26 cellular contexts compared by ENCODE assay signal in the genomic region with DNA sequence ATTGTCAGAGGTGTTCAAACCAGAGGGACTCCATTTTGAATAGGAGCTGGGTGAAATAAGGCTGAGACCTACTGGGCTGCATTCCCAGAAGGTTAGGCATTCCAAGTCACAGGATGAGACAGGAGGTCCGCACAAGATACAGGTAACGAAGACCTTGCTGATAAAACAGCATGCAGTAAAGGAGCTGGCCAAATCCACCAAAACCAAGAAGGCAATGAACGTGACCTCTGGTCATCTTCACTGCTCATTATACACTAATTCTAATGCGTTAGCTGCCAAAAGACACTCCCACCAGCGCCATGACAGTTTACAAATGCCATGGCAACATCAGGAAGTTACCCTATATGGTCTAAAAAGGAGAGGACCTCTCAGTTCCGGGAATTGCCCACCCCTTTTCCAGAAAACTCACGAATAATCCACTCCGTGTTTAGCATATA. TPM values are rescaled to one million over a fixed set of nuclear protein-coding genes. Genes with fewer than 3 reads are reported as not detected.
DNase-seq lines count a peak whose midpoint lies in the region; ATAC-seq, FAIRE-seq and TF ChIP-seq lines count a peak whose summit lies in the region.
"Had no signal": no experiment of that assay in that cellular context is flagged by ENCODE, and none has a peak within 500 bp of the region (broad histone marks: within the 10 kb centered on the region; RNA-seq: fewer than 3 reads in every experiment).

No MANE protein-coding gene starts in this region.

- TF ChIP-seq POLR2A in H1 (IDR thresholded peaks at IDR 0.05; ENCODE audit: control extremely low read depth in 1 of 2, low read depth in 2 of 2, low read length in 2 of 2): no peak

- no peak overlapping the region for H2AFZ ChIP-seq in H1 (ENCODE audit: low read length)
- no peak overlapping the region for H2AFZ ChIP-seq in trophoblast cell (ENCODE audit: insufficient read depth, low read length, poor library complexity)

- H2AK5ac ChIP-seq in H1 (ENCODE audit: low read depth, low read length) (no peak overlapping the region), trophoblast cell (ENCODE audit: low read length) (no peak overlapping the region)

- no peak overlapping the region for H3K18ac ChIP-seq in H1 (ENCODE audit: extremely low read depth, low read length)
- no peak overlapping the region for H3K18ac ChIP-seq in trophoblast cell (ENCODE audit: low read length)

- no peaks in the 10 kb centered on the region for H3K27me3 Mint-ChIP-seq in type B pancreatic cell
- H3K27me3 Mint-ChIP-seq: CD4-positive, alpha-beta memory T cell; CD4-positive, CD25-positive, alpha-beta regulatory T cell; CD8-positive, alpha-beta memory T cell had no signal

- WGBS in H1 (ENCODE audit: extremely low coverage in 1 of 2, insufficient coverage in 1 of 2, insufficient read length in 1 of 2, insufficient replicate concordance in 2 of 2, low coverage in 1 of 2, low lambda C conversion rate in 2 of 2, missing lambda C conversion rate in 1 of 2), 2 experiments: 87% methylated on average over 8 of the region's 8 CpGs; no CpG with 5 or more reads in 1 of the 2 experiments
- no CpG with 5 or more reads among the region's 8 CpGs for WGBS in trophoblast cell (ENCODE audit: extremely low coverage, insufficient coverage, insufficient read length)

- peaks cover 23% of the 10 kb centered on the region for H3K36me3 Mint-ChIP-seq in type B pancreatic cell

- TF ChIP-seq EP300 in H1 (IDR thresholded peaks at IDR 0.05; ENCODE audit: borderline replicate concordance in 1 of 2, low read depth in 2 of 2, low read length in 2 of 2): no peak

- H3K4me1 ChIP-seq in H1 (replicated peaks in 1 of 4; ENCODE audit: control insufficient read depth in 3 of 4, insufficient read depth in 4 of 4, low read length in 3 of 4): no peaks in the 10 kb centered on the region
- no peaks in the 10 kb centered on the region for H3K4me1 ChIP-seq in trophoblast cell (ENCODE audit: control insufficient read depth in 1 of 2, insufficient read depth in 2 of 2, low read length in 2 of 2)
- H3K4me1 ChIP-seq: BE2C had no signal

- peaks cover 20% of the 10 kb centered on the region for H3K4me1 Mint-ChIP-seq in type B pancreatic cell (ENCODE audit: unreplicated experiment)
- H3K4me1 Mint-ChIP-seq: CD14-positive monocyte; CD4-positive, alpha-beta memory T cell; CD8-positive, alpha-beta memory T cell had no signal

- POLR2A ChIA-PET in H1 (lab: Charles Lee; ENCODE audit: partially characterized antibody): no interaction called here

- H3K56ac ChIP-seq in H1 (replicated peaks; ENCODE audit: insufficient read length, low read depth, low read length): no peak overlapping the region

- H2BK5ac ChIP-seq in H1 (ENCODE audit: low read depth, low read length) (no peak overlapping the region), trophoblast cell (ENCODE audit: low read depth, low read length, poor library complexity) (no peak overlapping the region)

- no peak for FAIRE-seq in H1 (lab: Jason Lieb, UNC)
- FAIRE-seq: A204.1, G401.6, GM12891, GM19239 had no signal

- no peak overlapping the region for H3K23ac ChIP-seq in H1 (ENCODE audit: insufficient read length)
- no peak overlapping the region for H3K23ac ChIP-seq in trophoblast cell (ENCODE audit: low read length)

- no peak overlapping the region for H4K12ac ChIP-seq in trophoblast cell (ENCODE audit: low read depth, low read length)

- CTCF ChIA-PET in H1 (lab: Charles Lee; ENCODE audit: partially characterized antibody): interaction anchor here (1.2 kb wide), 1 partner anchor 19 kb away, joined by 3 read pairs; no protein-coding TSS in a partner anchor

- H3K9me3 ChIP-seq in SK-N-MC (ENCODE audit: low read depth, low read length) (peaks cover 6% of the 10 kb centered on the region; the same call in 1 of the 2 replicates), H1 (ENCODE audit: insufficient read depth in 2 of 2, low read depth in 1 of 2, low read length in 1 of 2) (peaks cover 3 to 5% of the 10 kb centered on the region in 2 experiments), trophoblast cell (ENCODE audit: insufficient read depth, low read depth, low read length) (no peaks in the 10 kb centered on the region)
- H3K9me3 ChIP-seq: BE2C had no signal

- H3K4me3 ChIP-seq in SK-N-MC: no peak overlapping the region
- H3K4me3 ChIP-seq in H1 (ENCODE audit: extremely low read depth in 1 of 4, insufficient read depth in 2 of 4, low read depth in 3 of 4, low read length in 4 of 4): no peak overlapping the region
- H3K4me3 ChIP-seq in trophoblast cell (ENCODE audit: low read depth, low read length): no peak overlapping the region
- H3K4me3 ChIP-seq: BLaER1 had no signal

- H2BK120ac ChIP-seq in H1 (replicated peaks; ENCODE audit: low read depth, low read length) (no peak overlapping the region), trophoblast cell (ENCODE audit: insufficient read depth, low read length, poor library complexity) (no peak overlapping the region)

- ATAC-seq in HG02759 (IDR thresholded peaks at IDR 0.05; ENCODE audit: unreplicated experiment) (no peak), GM19463 (IDR thresholded peaks at IDR 0.05; ENCODE audit: unreplicated experiment) (no peak)

- H4K5ac ChIP-seq in H1 (ENCODE audit: insufficient read length, low read depth, low read length): no peak overlapping the region

- no peaks in the 10 kb centered on the region for H3K79me1 ChIP-seq in H1 (ENCODE audit: low read depth, low read length)
- H3K79me1 ChIP-seq in trophoblast cell (ENCODE audit: low read length): no peaks in the 10 kb centered on the region

- H2BK20ac ChIP-seq in H1 (ENCODE audit: low read length): no peak overlapping the region

- no peak overlapping the region for H2BK15ac ChIP-seq in H1 (ENCODE audit: low read length)

- no peak overlapping the region for H3K4me2 ChIP-seq in H1 (ENCODE audit: insufficient read depth in 1 of 2, low read depth in 2 of 2, low read length in 2 of 2)
- no peak overlapping the region for H3K4me2 ChIP-seq in trophoblast cell (ENCODE audit: low read length)
- H3K4me2 ChIP-seq: BLaER1 had no signal

- H4K8ac ChIP-seq in H1 (ENCODE audit: extremely low read depth, insufficient read depth, low read length) (no peak overlapping the region), trophoblast cell (ENCODE audit: low read depth, low read length) (no peak overlapping the region)

- TF ChIP-seq RAD21 in H1 (IDR thresholded peaks at IDR 0.05 in 1 of 2, conservative IDR thresholded peaks at IDR 0.05 in 1 of 2; ENCODE audit: low read depth in 2 of 2, low read length in 2 of 2): no peak

- H3K27ac ChIP-seq in SK-N-MC: peak overlapping the region; percentile 33; the same call in 1 of the 2 replicates
- no peak overlapping the region for H3K27ac ChIP-seq in H1 (ENCODE audit: low read depth, low read length)
- no peak overlapping the region for H3K27ac ChIP-seq in trophoblast cell (ENCODE audit: low read depth, low read length)
- H3K27ac ChIP-seq: BLaER1 had no signal

- DNase-seq in SK-N-MC (ENCODE audit: low read depth, low spot score) (no peak), H1 (ENCODE audit: low read depth in 1 of 2, low spot score in 2 of 2) (no peak), trophoblast cell (peak; percentile 52 to 59), type B pancreatic cell (ENCODE audit: extremely low spot score, unreplicated experiment) (no peak), NCI-H2196 (lab: John Stamatoyannopoulos, UW; ENCODE audit: unreplicated experiment) (no peak), islet precursor cell (no peak)
- DNase-seq: 8988T; ACHN; BE2C; C1 segment of cervical spinal cord; CD4-positive, alpha-beta memory T cell; CD4-positive, CD25-positive, alpha-beta regulatory T cell; CD8-positive, alpha-beta memory T cell; COR-L47; DMS79 treated with DMSO at 0.1 percent for 48 hours; GF-D8 had no signal

- H3K4ac ChIP-seq in H1 (replicated peaks; ENCODE audit: insufficient read length, low read depth, low read length): no peak overlapping the region
- no peak overlapping the region for H3K4ac ChIP-seq in trophoblast cell (ENCODE audit: low read depth, low read length)

- H3K9ac ChIP-seq in SK-N-MC (ENCODE audit: insufficient read length) (no peak overlapping the region), H1 (replicated peaks in 1 of 4; ENCODE audit: extremely low read depth in 1 of 4, low read depth in 3 of 4, low read length in 3 of 4) (no peak overlapping the region), trophoblast cell (ENCODE audit: low read length) (no peak overlapping the region)
- H3K9ac ChIP-seq: BLaER1 had no signal

- no peaks in the 10 kb centered on the region for H3K9me3 Mint-ChIP-seq in type B pancreatic cell

- no peak for TF ChIP-seq CTCF in H1 (IDR thresholded peaks at IDR 0.05; ENCODE audit: control extremely low read depth in 1 of 3, insufficient read depth in 1 of 3, low read depth in 1 of 3, low read length in 3 of 3)
- no peak for TF ChIP-seq CTCF in type B pancreatic cell (conservative IDR thresholded peaks at IDR 0.05)

- H4K91ac ChIP-seq in H1 (replicated peaks; ENCODE audit: insufficient read length, low read length): no peak overlapping the region
- no peak overlapping the region for H4K91ac ChIP-seq in trophoblast cell (ENCODE audit: low read depth, low read length)

- H4K20me1 ChIP-seq in H1 (replicated peaks in 1 of 2; ENCODE audit: control insufficient read depth in 1 of 2, insufficient read depth in 2 of 2, low read length in 2 of 2): peaks cover 0 to 2% of the 10 kb centered on the region in 2 experiments
- H4K20me1 ChIP-seq: BLaER1 had no signal

- H2BK12ac ChIP-seq in H1 (ENCODE audit: low read depth, low read length) (no peak overlapping the region), trophoblast cell (ENCODE audit: low read length) (no peak overlapping the region)

- H3K36me3 ChIP-seq in SK-N-MC (ENCODE audit: insufficient read depth, low read length): 0 out of 2 replicates have a peak, but pooled peaks cover under 1% of the 10 kb centered on the region
- H3K36me3 ChIP-seq in H1 (ENCODE audit: control insufficient read depth in 2 of 4, insufficient read depth in 4 of 4, low read length in 3 of 4): peaks cover 0 to 6% (median 3%) of the 10 kb centered on the region in 4 experiments; a peak in 2 of 8 replicates
- peaks cover 2 to 4% of the 10 kb centered on the region in 2 experiments for H3K36me3 ChIP-seq in trophoblast cell (ENCODE audit: control insufficient read depth in 1 of 2, insufficient read depth in 2 of 2, low read length in 2 of 2)
- H3K36me3 ChIP-seq: BE2C had no signal

- no peak overlapping the region for H3K4me3 Mint-ChIP-seq in type B pancreatic cell
- H3K4me3 Mint-ChIP-seq: CD14-positive monocyte; CD4-positive, CD25-positive, alpha-beta regulatory T cell; CD8-positive, alpha-beta memory T cell had no signal

- peak overlapping the region; percentile 75 for H3K27ac Mint-ChIP-seq in type B pancreatic cell
- H3K27ac Mint-ChIP-seq: CD14-positive monocyte; CD4-positive, CD25-positive, alpha-beta regulatory T cell had no signal

- H3K23me2 ChIP-seq in H1 (ENCODE audit: low read depth, low read length): no peaks in the 10 kb centered on the region

- H3K27me3 ChIP-seq in H1 (replicated peaks in 1 of 4; ENCODE audit: control insufficient read depth in 3 of 4, extremely low read depth in 1 of 4, insufficient read depth in 3 of 4, low read length in 3 of 4) (no peaks in the 10 kb centered on the region), trophoblast cell (ENCODE audit: insufficient read depth, low read length) (no peaks in the 10 kb centered on the region)
- H3K27me3 ChIP-seq: BE2C, BLaER1 had no signal

- no peaks in the 10 kb centered on the region for H3K79me2 ChIP-seq in H1 (ENCODE audit: control insufficient read depth in 1 of 2, insufficient read depth in 2 of 2, low read length in 2 of 2)
- no peaks in the 10 kb centered on the region for H3K79me2 ChIP-seq in trophoblast cell (ENCODE audit: control insufficient read depth, insufficient read depth, low read length, poor library complexity)

- H3K14ac ChIP-seq in H1 (ENCODE audit: insufficient read length) (no peak overlapping the region), trophoblast cell (ENCODE audit: low read length) (no peak overlapping the region)

RNA-seq across cellular contexts. Expression of a gene that starts 10.6 kb away (rescaled TPM):
- total RNA-seq in H1 (2021; fragmentation: NEBNext Ultra II Directional; extraction: Animal tissue kit (Norgen Biotek cat#: 25700)): 31.4 and 37.2 TPM in 2 replicates
- 12.9 and 13.6 TPM in 2 replicates for polyA plus RNA-seq in H1 (2011; rRNA removed)
- polyA plus RNA-seq in H1 (2011; cell fraction: cytosol; rRNA removed): 22.5 TPM
- 28.4 TPM for polyA plus RNA-seq in H1 (2011; cell fraction: nucleus; rRNA removed)
- polyA plus RNA-seq in H1 (2012, experiment 1 of 2): 24.6 to 32.5 TPM (median 25.7 TPM) in 4 replicates
- polyA plus RNA-seq in H1 (2012, experiment 2 of 2): 5.9 TPM
- 27.9 TPM for polyA plus RNA-seq in H1 (2013, experiment 1 of 2)
- 26.7 TPM for polyA plus RNA-seq in H1 (2013, experiment 2 of 2)
- 18.9 and 19.0 TPM in 2 replicates for polyA minus RNA-seq in H1 (2011; rRNA and poly(A)+ RNA removed)
- polyA minus RNA-seq in H1 (2011; cell fraction: cytosol; rRNA and poly(A)+ RNA removed): 15.1 TPM
- polyA minus RNA-seq in H1 (2011; cell fraction: nucleus; rRNA and poly(A)+ RNA removed): 44.6 TPM
- polyA plus RNA-seq in trophoblast cell (2013): 43.4 and 44.4 TPM in 2 replicates
- 61.4 and 110 TPM in 2 replicates for total RNA-seq in type B pancreatic cell (ENCODE audit: low replicate concordance)

RNA-seq across cellular contexts. Expression of a gene that starts 11.5 kb away (rescaled TPM):
- 150 and 155 TPM in 2 replicates for total RNA-seq in H1 (2021; fragmentation: NEBNext Ultra II Directional; extraction: Animal tissue kit (Norgen Biotek cat#: 25700))
- 78.7 and 115 TPM in 2 replicates for polyA plus RNA-seq in H1 (2011; rRNA removed)
- 169 TPM for polyA plus RNA-seq in H1 (2011; cell fraction: cytosol; rRNA removed)
- 96.8 TPM for polyA plus RNA-seq in H1 (2011; cell fraction: nucleus; rRNA removed)
- polyA plus RNA-seq in H1 (2012, experiment 1 of 2): 165 to 214 TPM (median 182 TPM) in 4 replicates
- 60.1 TPM for polyA plus RNA-seq in H1 (2012, experiment 2 of 2)
- 107 TPM for polyA plus RNA-seq in H1 (2013, experiment 1 of 2)
- polyA plus RNA-seq in H1 (2013, experiment 2 of 2): 106 TPM
- polyA minus RNA-seq in H1 (2011; rRNA and poly(A)+ RNA removed): 107 and 121 TPM in 2 replicates
- polyA minus RNA-seq in H1 (2011; cell fraction: cytosol; rRNA and poly(A)+ RNA removed): 83.2 TPM
- 78.8 TPM for polyA minus RNA-seq in H1 (2011; cell fraction: nucleus; rRNA and poly(A)+ RNA removed)
- 126 TPM in 2 replicates for polyA plus RNA-seq in trophoblast cell (2013)
- 121 and 124 TPM in 2 replicates for total RNA-seq in type B pancreatic cell (ENCODE audit: low replicate concordance)

RNA-seq across cellular contexts. Expression of a gene that starts 34.7 kb away (rescaled TPM):
- total RNA-seq in H1 (2021; fragmentation: NEBNext Ultra II Directional; extraction: Animal tissue kit (Norgen Biotek cat#: 25700)): 10.4 and 11.5 TPM in 2 replicates
- polyA plus RNA-seq in H1 (2011; rRNA removed): 4.3 and 4.6 TPM in 2 replicates
- polyA plus RNA-seq in H1 (2011; cell fraction: cytosol; rRNA removed): 5.4 TPM
- polyA plus RNA-seq in H1 (2011; cell fraction: nucleus; rRNA removed): 7.2 TPM
- polyA plus RNA-seq in H1 (2012, experiment 1 of 2): 4.5 to 6.0 TPM (median 4.9 TPM) in 4 replicates
- polyA plus RNA-seq in H1 (2012, experiment 2 of 2): 2.0 TPM
- 11.7 TPM for polyA plus RNA-seq in H1 (2013, experiment 1 of 2)
- 12.0 TPM for polyA plus RNA-seq in H1 (2013, experiment 2 of 2)
- polyA minus RNA-seq in H1 (2011; rRNA and poly(A)+ RNA removed): 2.8 and 4.6 TPM in 2 replicates
- 6.0 TPM for polyA minus RNA-seq in H1 (2011; cell fraction: cytosol; rRNA and poly(A)+ RNA removed)
- polyA minus RNA-seq in H1 (2011; cell fraction: nucleus; rRNA and poly(A)+ RNA removed): 7.4 TPM
- 0.74 and 0.75 TPM in 2 replicates for polyA plus RNA-seq in trophoblast cell (2013)
- 3.5 and 10.6 TPM in 2 replicates for total RNA-seq in type B pancreatic cell (ENCODE audit: low replicate concordance)
- total RNA-seq: A673; CD4-positive, alpha-beta memory T cell; CD4-positive, CD25-positive, alpha-beta regulatory T cell; CD8-positive, alpha-beta memory T cell had no signal
- polyA plus RNA-seq: AG04450; CD14-positive monocyte; CD4-positive, alpha-beta memory T cell; CD8-positive, alpha-beta memory T cell had no signal

Comparison
In these comparisons a context has a peak if more than half of its experiments do, and no peak if none do; other contexts are left out.
1. DNase-seq: peak in trophoblast cell (2 of 2); none in SK-N-MC (single experiment), H1 (0 of 2), type B pancreatic cell (single experiment), NCI-H2196 (single experiment) and islet precursor cell (single experiment).